Comparison of ENCODE assay signal across 8 cellular contexts in the genomic region with DNA sequence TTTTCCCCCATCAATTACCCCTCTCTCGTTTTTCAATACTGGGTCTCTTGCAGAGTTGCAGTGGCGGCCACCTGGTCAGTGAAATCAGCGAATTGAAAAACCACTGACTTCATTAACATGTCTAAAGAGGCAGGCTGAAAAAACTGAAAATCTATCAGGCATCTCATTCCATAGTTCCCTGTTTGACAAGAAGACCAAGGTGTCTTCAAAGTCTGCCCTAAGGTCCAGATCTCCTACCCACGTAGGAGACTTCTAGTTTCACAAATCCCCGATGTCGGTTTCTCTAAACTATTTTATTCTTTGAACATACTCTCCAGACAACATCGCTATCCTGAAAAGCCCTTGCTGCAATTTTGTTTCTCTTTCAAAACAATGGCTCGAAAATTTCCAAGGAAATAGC. TPM values are rescaled to one million over a fixed set of nuclear protein-coding genes. Genes with fewer than 3 reads are reported as not detected.
DNase-seq lines count a peak whose midpoint lies in the region; ATAC-seq, FAIRE-seq and TF ChIP-seq lines count a peak whose summit lies in the region.

No MANE protein-coding gene starts in this region.

- H3F3A ChIP-seq in neural progenitor cell (ENCODE audit: low read depth) = peaks cover 63% of the 10 kb centered on the region

- peaks cover 92% of the 10 kb centered on the region for H3K79me2 ChIP-seq in neural progenitor cell (ENCODE audit: low read depth)

- H3K27ac ChIP-seq in CD8-positive, alpha-beta T cell (ENCODE audit: low read depth, low read length) = peak overlapping the region; percentile 21
- H3K27ac ChIP-seq in neural progenitor cell = peak overlapping the region; percentile 72

- H3K27me3 Mint-ChIP-seq in CD8-positive, alpha-beta T cell (ENCODE audit: low read depth) = no peaks in the 10 kb centered on the region
- no peaks in the 10 kb centered on the region for H3K27me3 Mint-ChIP-seq in dendritic cell treated with granulocyte-macrophage colony-stimulating factor and Interleukin-4, amounts not matched to agents 40 ng/mL and 50 ng/mL, for 4 days
- H3K27me3 Mint-ChIP-seq in neural progenitor cell (ENCODE audit: insufficient read depth, low read depth) = peaks cover 12% of the 10 kb centered on the region

- peaks cover 36% of the 10 kb centered on the region for H3K36me3 Mint-ChIP-seq in CD8-positive, alpha-beta T cell
- H3K36me3 Mint-ChIP-seq in dendritic cell treated with granulocyte-macrophage colony-stimulating factor and Interleukin-4, amounts not matched to agents 40 ng/mL and 50 ng/mL, for 4 days (ENCODE audit: low read depth) = peaks cover 62% of the 10 kb centered on the region
- peaks cover 42% of the 10 kb centered on the region for H3K36me3 Mint-ChIP-seq in neural progenitor cell

- H3K27me3 ChIP-seq in CD8-positive, alpha-beta T cell (ENCODE audit: insufficient read depth, low read length) = no peaks in the 10 kb centered on the region
- H3K27me3 ChIP-seq in neural progenitor cell = no peaks in the 10 kb centered on the region

- no peak for ATAC-seq in CD8-positive, alpha-beta T cell
- ATAC-seq in GM21390 (IDR thresholded peaks at IDR 0.05; ENCODE audit: unreplicated experiment) (no peak), GM21786 (IDR thresholded peaks at IDR 0.05; ENCODE audit: unreplicated experiment) (no peak), GM21381 (IDR thresholded peaks at IDR 0.05; ENCODE audit: unreplicated experiment) (no peak)

- FAIRE-seq in D721Med (lab: Jason Lieb, UNC) = no peak

- peak overlapping the region; percentile 90 for H3K4me3 Mint-ChIP-seq in CD8-positive, alpha-beta T cell
- peak overlapping the region; percentile 87 for H3K4me3 Mint-ChIP-seq in dendritic cell treated with granulocyte-macrophage colony-stimulating factor and Interleukin-4, amounts not matched to agents 40 ng/mL and 50 ng/mL, for 4 days
- H3K4me3 Mint-ChIP-seq in neural progenitor cell = peak overlapping the region; percentile 98

- peak overlapping the region; percentile 25 for H3K4me3 ChIP-seq in CD8-positive, alpha-beta T cell (ENCODE audit: low read depth, low read length)
- peak overlapping the region; percentile 100 for H3K4me3 ChIP-seq in NB4 (ENCODE audit: low read depth, low read length)
- peak overlapping the region; percentile 85 for H3K4me3 ChIP-seq in neural progenitor cell

- H3K36me3 ChIP-seq in CD8-positive, alpha-beta T cell (ENCODE audit: insufficient read depth, low read length) = peaks cover 19% of the 10 kb centered on the region
- H3K36me3 ChIP-seq in neural progenitor cell = peaks cover 4% of the 10 kb centered on the region

- H3K9ac ChIP-seq in neural progenitor cell = no peak overlapping the region

- TF ChIP-seq CTCF in CD8-positive, alpha-beta T cell (IDR thresholded peaks at IDR 0.05) = no peak
- TF ChIP-seq CTCF in NB4 (IDR thresholded peaks at IDR 0.05; ENCODE audit: low read depth, low read length) (no peak), neural progenitor cell (IDR thresholded peaks at IDR 0.05) (no peak), D721Med (IDR thresholded peaks at IDR 0.05; ENCODE audit: insufficient read depth, missing control alignments) (no peak)

- H3K9me3 Mint-ChIP-seq in CD8-positive, alpha-beta T cell = no peaks in the 10 kb centered on the region
- H3K9me3 Mint-ChIP-seq in dendritic cell treated with granulocyte-macrophage colony-stimulating factor and Interleukin-4, amounts not matched to agents 40 ng/mL and 50 ng/mL, for 4 days = no peaks in the 10 kb centered on the region
- H3K9me3 Mint-ChIP-seq in neural progenitor cell = peaks cover 2% of the 10 kb centered on the region

- peaks cover 33% of the 10 kb centered on the region for H3K4me1 ChIP-seq in CD8-positive, alpha-beta T cell (ENCODE audit: insufficient read depth, low read length)
- peaks cover 18% of the 10 kb centered on the region for H3K4me1 ChIP-seq in neural progenitor cell

- intact Hi-C loops in CD8-positive, alpha-beta T cell (cut with DNase I, micrococcal nuclease) = loop anchor here in 1 of 2 experiments (5.0 to 10.0 kb wide), 2 partner anchors 655 to 903 kb away; partner anchors contain the start of genes POLR1H, PPP1R11 and PRRC2A
- intact Hi-C loops in dendritic cell treated with granulocyte-macrophage colony-stimulating factor and Interleukin-4, amounts not matched to agents 40 ng/mL and 50 ng/mL, for 4 days (cut with micrococcal nuclease) = no loop called here

- no peaks in the 10 kb centered on the region for H3K9me3 ChIP-seq in CD8-positive, alpha-beta T cell (ENCODE audit: low read length)
- no peaks in the 10 kb centered on the region for H3K9me3 ChIP-seq in neural progenitor cell (ENCODE audit: low read depth)

- H3K27ac Mint-ChIP-seq in CD8-positive, alpha-beta T cell = peak overlapping the region; percentile 89
- H3K27ac Mint-ChIP-seq in dendritic cell treated with granulocyte-macrophage colony-stimulating factor and Interleukin-4, amounts not matched to agents 40 ng/mL and 50 ng/mL, for 4 days = peak overlapping the region; percentile 98
- H3K27ac Mint-ChIP-seq in neural progenitor cell = peak overlapping the region; percentile 99

- H3K4me1 Mint-ChIP-seq in CD8-positive, alpha-beta T cell (ENCODE audit: low read depth) = peaks cover 67% of the 10 kb centered on the region
- H3K4me1 Mint-ChIP-seq in dendritic cell treated with granulocyte-macrophage colony-stimulating factor and Interleukin-4, amounts not matched to agents 40 ng/mL and 50 ng/mL, for 4 days (ENCODE audit: low read depth) = peaks cover 57% of the 10 kb centered on the region
- peaks cover 63% of the 10 kb centered on the region for H3K4me1 Mint-ChIP-seq in neural progenitor cell

- DNase-seq in CD8-positive, alpha-beta T cell = no peak
- DNase-seq in NB4 (ENCODE audit: low read depth) = no peak
- peak; percentile 37 for DNase-seq in neural progenitor cell (ENCODE audit: low spot score)
- DNase-seq in D721Med (ENCODE audit: insufficient read length, low spot score) = no peak

- POLR2A ChIA-PET in CD8-positive, alpha-beta T cell (lab: Charles Lee) = interaction anchor here (1.4 to 13.3 kb wide), 4 partner anchors 27 to 102 kb away, joined by 3 to 324 read pairs (median 5); partner anchors contain the start of genes DHX16 and MRPS18B

- peaks cover 30% of the 10 kb centered on the region for H4K20me1 ChIP-seq in neural progenitor cell (ENCODE audit: low read depth)

- CTCF ChIA-PET in CD8-positive, alpha-beta T cell (lab: Charles Lee) = interaction anchor here (0.7 to 21.9 kb wide), 5 partner anchors 16 to 53 kb away, joined by 3 to 879 read pairs (median 3); partner anchors contain the start of gene DHX16

- peak overlapping the region; percentile 78 for H2AFZ ChIP-seq in neural progenitor cell (replicated peaks)

- no peak for TF ChIP-seq POLR2A in NB4 (IDR thresholded peaks at IDR 0.05; ENCODE audit: extremely low read depth, insufficient read length)

- H3K4me2 ChIP-seq in neural progenitor cell = peak overlapping the region; percentile 90

RNA-seq across cellular contexts. Expression of gene TUBB, which starts 0.8 kb away (rescaled TPM):
- total RNA-seq in CD8-positive, alpha-beta T cell = 10 to 100 TPM; 61.3 to 63.1 TPM
- 1,479 and 2,270 TPM in 2 replicates for total RNA-seq in neural progenitor cell (ENCODE audit: low replicate concordance)

RNA-seq across cellular contexts. Expression of gene MDC1, which starts 2.3 kb away (rescaled TPM):
- 10 to 100 TPM; 38.9 to 48.8 TPM for total RNA-seq in CD8-positive, alpha-beta T cell
- total RNA-seq in neural progenitor cell (ENCODE audit: low replicate concordance) = 22.6 and 29.5 TPM in 2 replicates

RNA-seq across cellular contexts. Expression of gene FLOT1, which starts 23.1 kb away (rescaled TPM):
- 10 to 100 TPM; 27.5 to 27.8 TPM for total RNA-seq in CD8-positive, alpha-beta T cell
- total RNA-seq in neural progenitor cell (ENCODE audit: low replicate concordance) = 80.3 and 96.9 TPM in 2 replicates

RNA-seq across cellular contexts. Expression of gene IER3, which starts 25.0 kb away (rescaled TPM):
- 1 to 10 TPM; 9.7 to 9.9 TPM for total RNA-seq in CD8-positive, alpha-beta T cell
- total RNA-seq in neural progenitor cell (ENCODE audit: low replicate concordance) = 2.0 and 7.1 TPM in 2 replicates

RNA-seq across cellular contexts. Expression of gene NRM, which starts 28.6 kb away (rescaled TPM):
- total RNA-seq in CD8-positive, alpha-beta T cell = 1 to 10 TPM; 1.5 to 2.0 TPM
- 12.4 and 38.3 TPM in 2 replicates for total RNA-seq in neural progenitor cell (ENCODE audit: low replicate concordance)

Comparison
In these comparisons a context has a peak if more than half of its experiments do, and no peak if none do; other contexts are left out.
1. H3K4me3 ChIP-seq: peak in every context shown above with its lines; median percentile 100 in NB4; 85 in neural progenitor cell; 25 in CD8-positive, alpha-beta T cell.
2. RNA of gene TUBB, which starts 0.8 kb away (total RNA-seq): 1,479 to 2,270 TPM in neural progenitor cell; 61.3 to 63.1 TPM in CD8-positive, alpha-beta T cell; every median in the first group is over 10 times any median in the second.
3. Peak in every context shown above with its lines, with median percentiles within 50 percentile points of each other: H3K27ac Mint-ChIP-seq and H3K4me3 Mint-ChIP-seq.